Comparison of ENCODE assay signal across 8 cellular contexts in genomic region chr3:42539871-42540714, GRCh38. TPM values are rescaled to one million over a fixed set of nuclear protein-coding genes. Genes with fewer than 3 reads are reported as not detected.
DNase-seq lines count a peak whose midpoint lies in the region; ATAC-seq and TF ChIP-seq lines count a peak whose summit lies in the region.

No MANE protein-coding gene starts in this region.

- DNase-seq in AG10803 (ENCODE audit: low read depth), result no peak
- DNase-seq in GM19238 (ENCODE audit: insufficient read length, low spot score), result peak; percentile 71
- peak; percentile 12 to 76 for DNase-seq in NCI-H526 (lab: John Stamatoyannopoulos, UW)
- peak; percentile 70 to 77 for DNase-seq in activated T-cell treated with anti-CD3 and anti-CD28 coated beads, Interleukin-2, amount 50 U/mL, for 72 hours
- peak; percentile 37 for DNase-seq in glomerular visceral epithelial cell (ENCODE audit: extremely low spot score)
- DNase-seq in renal cortical epithelial cell (ENCODE audit: low read depth), result peak; percentile 20
- no peak for DNase-seq in GOT3 (lab: John Stamatoyannopoulos, UW)
- DNase-seq in GF-D8 (lab: John Stamatoyannopoulos, UW), result no peak

- H3K9me3 Mint-ChIP-seq in activated T-cell treated with anti-CD3 and anti-CD28 coated beads, Interleukin-2, amount 50 U/mL, for 72 hours, result no peaks in the 10 kb centered on the region

- H3K4me3 Mint-ChIP-seq in activated T-cell treated with anti-CD3 and anti-CD28 coated beads, Interleukin-2, amount 50 U/mL, for 72 hours, result no peak overlapping the region

- H3K27me3 Mint-ChIP-seq in activated T-cell treated with anti-CD3 and anti-CD28 coated beads, Interleukin-2, amount 50 U/mL, for 72 hours (ENCODE audit: low read depth), result no peaks in the 10 kb centered on the region

- ATAC-seq in activated T-cell treated with anti-CD3 and anti-CD28 coated beads, Interleukin-2, amount 50 U/mL, for 72 hours (replicated peaks in 1 of 2), result peak; percentile 69 to 74

- H3K27ac Mint-ChIP-seq in activated T-cell treated with anti-CD3 and anti-CD28 coated beads, Interleukin-2, amount 50 U/mL, for 72 hours, result no peak overlapping the region

- H3K36me3 Mint-ChIP-seq in activated T-cell treated with anti-CD3 and anti-CD28 coated beads, Interleukin-2, amount 50 U/mL, for 72 hours (ENCODE audit: insufficient read depth in 2 of 2), result no peaks in the 10 kb centered on the region

- H3K4me1 Mint-ChIP-seq in activated T-cell treated with anti-CD3 and anti-CD28 coated beads, Interleukin-2, amount 50 U/mL, for 72 hours (ENCODE audit: low read depth), result peaks cover 7% of the 10 kb centered on the region

- no peak overlapping the region for H3K4me3 ChIP-seq in AG10803 (ENCODE audit: low read length)

- peak; percentile 58 for TF ChIP-seq CTCF in AG10803 (conservative IDR thresholded peaks at IDR 0.05; ENCODE audit: low read length)

RNA-seq across cellular contexts. Expression of gene VIPR1, which starts 37.6 kb away (rescaled TPM):
- 1 to 10 TPM; 5.6 to 6.6 TPM for total RNA-seq in activated T-cell treated with anti-CD3 and anti-CD28 coated beads, Interleukin-2, amount 50 U/mL, for 72 hours
- 0.25 and 0.69 TPM in 2 replicates for total RNA-seq in renal cortical epithelial cell

RNA-seq across cellular contexts. Expression of gene SEC22C, which starts 41.7 kb away (rescaled TPM):
- total RNA-seq in activated T-cell treated with anti-CD3 and anti-CD28 coated beads, Interleukin-2, amount 50 U/mL, for 72 hours, result 10 to 100 TPM; 60.6 to 66.4 TPM
- 66.1 and 108 TPM in 2 replicates for total RNA-seq in renal cortical epithelial cell

RNA-seq across cellular contexts. Expression of gene SS18L2, which starts 50.6 kb away (rescaled TPM):
- total RNA-seq in activated T-cell treated with anti-CD3 and anti-CD28 coated beads, Interleukin-2, amount 50 U/mL, for 72 hours, result 10 to 100 TPM; 58.1 to 72.2 TPM
- 16.2 and 34.2 TPM in 2 replicates for total RNA-seq in renal cortical epithelial cell

Comparison
In these comparisons a context has a peak if more than half of its experiments do, and no peak if none do; other contexts are left out.
1. DNase-seq: peak in GM19238 (single experiment), NCI-H526 (2 of 2), activated T-cell treated with anti-CD3 and anti-CD28 coated beads, Interleukin-2, amount 50 U/mL, for 72 hours (2 of 2), glomerular visceral epithelial cell (single experiment) and renal cortical epithelial cell (single experiment); none in AG10803 (single experiment), GOT3 (single experiment) and GF-D8 (single experiment).